Comparison of ENCODE assay signal across 24 cellular contexts in genomic region chr17:64402469-64402868, GRCh38. TPM values are rescaled to one million over a fixed set of nuclear protein-coding genes. Genes with fewer than 3 reads are reported as not detected.
"Had no signal": no experiment of that assay in that cellular context is flagged by ENCODE, and none has a peak within 500 bp of the region (broad histone marks: within the 10 kb centered on the region; RNA-seq: fewer than 3 reads in every experiment).

No MANE protein-coding gene starts in this region.

- H3K27ac ChIP-seq: brain microvascular endothelial cell, esophagus muscularis mucosa, left ventricle myocardium inferior, neural progenitor cell, ovary, psoas muscle, testis, VCaP had no signal

- H3K27ac Mint-ChIP-seq: activated CD4-positive, alpha-beta memory T cell treated with anti-CD3 and anti-CD28 coated beads for 36 hours; activated T-helper 17 cell treated with anti-CD3 and anti-CD28 coated beads, Interleukin-2, amount 50 U/mL, for 72 hours; neural progenitor cell; stimulated activated effector memory CD8-positive, alpha-beta T cell treated with anti-CD3 and anti-CD28 coated beads, Interleukin-12 subunit alpha, Interleukin-12 subunit beta, amount 100 ng/mL, for 72 hours had no signal

- ATAC-seq: activated T-helper 17 cell treated with anti-CD3 and anti-CD28 coated beads, Interleukin-2, amount 50 U/mL, for 72 hours; gastroesophageal sphincter; psoas muscle; right cardiac atrium; stimulated activated effector memory CD8-positive, alpha-beta T cell treated with anti-CD3 and anti-CD28 coated beads, Interleukin-12 subunit alpha, Interleukin-12 subunit beta, amount 100 ng/mL, for 72 hours had no signal

- H3K9me3 Mint-ChIP-seq: activated CD4-positive, alpha-beta memory T cell treated with anti-CD3 and anti-CD28 coated beads for 36 hours; activated T-helper 17 cell treated with anti-CD3 and anti-CD28 coated beads, Interleukin-2, amount 50 U/mL, for 72 hours; stimulated activated effector memory CD8-positive, alpha-beta T cell treated with anti-CD3 and anti-CD28 coated beads, Interleukin-12 subunit alpha, Interleukin-12 subunit beta, amount 100 ng/mL, for 72 hours had no signal

- H3K9me3 ChIP-seq: esophagus muscularis mucosa, gastroesophageal sphincter, left ventricle myocardium inferior, ovary, psoas muscle, testis, upper lobe of left lung had no signal

- DNase-seq: activated CD4-positive, alpha-beta memory T cell treated with anti-CD3 and anti-CD28 coated beads for 36 hours; activated naive CD4-positive, alpha-beta T cell; activated T-cell treated with anti-CD3 and anti-CD28 coated beads, Interleukin-2, amount 50 U/mL, for 1 hour; brain microvascular endothelial cell; cortex of kidney; effector CD4-positive, alpha-beta T cell; heart right ventricle; kidney glomerular epithelial cell; left ventricle myocardium inferior; psoas muscle; right cardiac atrium; small intestine; stimulated activated CD4-positive, alpha-beta T cell treated with anti-CD3 and anti-CD28 coated beads, Interleukin-4, amount 100 ng/mL, for 24 hours; SW 1271; T-helper 2 cell; testis; upper lobe of left lung had no signal

- H3K36me3 Mint-ChIP-seq: activated CD4-positive, alpha-beta memory T cell treated with anti-CD3 and anti-CD28 coated beads for 36 hours; neural progenitor cell; stimulated activated effector memory CD8-positive, alpha-beta T cell treated with anti-CD3 and anti-CD28 coated beads, Interleukin-12 subunit alpha, Interleukin-12 subunit beta, amount 100 ng/mL, for 72 hours had no signal

- H3K27me3 Mint-ChIP-seq: activated CD4-positive, alpha-beta memory T cell treated with anti-CD3 and anti-CD28 coated beads for 36 hours; activated T-helper 17 cell treated with anti-CD3 and anti-CD28 coated beads, Interleukin-2, amount 50 U/mL, for 72 hours had no signal

- H3K36me3 ChIP-seq: brain microvascular endothelial cell, esophagus muscularis mucosa, gastroesophageal sphincter, heart right ventricle, left ventricle myocardium inferior, neural progenitor cell, ovary, upper lobe of left lung had no signal

- H3K4me3 ChIP-seq: esophagus muscularis mucosa, gastroesophageal sphincter, heart right ventricle, left ventricle myocardium inferior, neural progenitor cell, ovary, psoas muscle, testis, upper lobe of left lung had no signal

- H3K4me3 Mint-ChIP-seq: activated CD4-positive, alpha-beta memory T cell treated with anti-CD3 and anti-CD28 coated beads for 36 hours; activated T-helper 17 cell treated with anti-CD3 and anti-CD28 coated beads, Interleukin-2, amount 50 U/mL, for 72 hours; neural progenitor cell; stimulated activated effector memory CD8-positive, alpha-beta T cell treated with anti-CD3 and anti-CD28 coated beads, Interleukin-12 subunit alpha, Interleukin-12 subunit beta, amount 100 ng/mL, for 72 hours had no signal

- H3K27me3 ChIP-seq: brain microvascular endothelial cell, esophagus muscularis mucosa, gastroesophageal sphincter, heart right ventricle, neural progenitor cell, ovary, testis, upper lobe of left lung had no signal

RNA-seq across cellular contexts. Expression of gene MILR1, which starts 46.4 kb away (rescaled TPM):
- total RNA-seq: activated CD4-positive, alpha-beta memory T cell treated with anti-CD3 and anti-CD28 coated beads for 36 hours; activated T-helper 17 cell treated with anti-CD3 and anti-CD28 coated beads, Interleukin-2, amount 50 U/mL, for 72 hours had no signal
